ENCODE assay signal across 8 cellular contexts in genomic region chr11:75388386-75389275, GRCh38. TPM values are rescaled to one million over a fixed set of nuclear protein-coding genes. Genes with fewer than 3 reads are reported as not detected.
A peak's percentile ranks its signal among the peaks of the same experiment; 100 is the strongest.
DNase-seq lines count a peak whose midpoint lies in the region; ATAC-seq and TF ChIP-seq lines count a peak whose summit lies in the region.

No MANE protein-coding gene starts in this region.

- no peaks in the 10 kb centered on the region for H3K27me3 Mint-ChIP-seq in CD8-positive, alpha-beta T cell (ENCODE audit: low read depth)
- H3K27me3 Mint-ChIP-seq in central memory CD8-positive, alpha-beta T cell: peaks cover 10% of the 10 kb centered on the region

- DNase-seq in CD8-positive, alpha-beta T cell: peak; percentile 39 to 79 (median 64)
- DNase-seq in HEK293T (ENCODE audit: extremely low spot score): peak; percentile 80
- peak; percentile 69 for DNase-seq in NCI-H226
- peak; percentile 14 to 40 (median 32) for DNase-seq in activated CD4-positive, CD25-positive, alpha-beta regulatory T cell (lab: John Stamatoyannopoulos, UW)
- DNase-seq in central memory CD8-positive, alpha-beta T cell (ENCODE audit: low spot score in 2 of 2): peak; percentile 47 to 62
- peak; percentile 64 for DNase-seq in left lobe of liver (ENCODE audit: low spot score)
- DNase-seq in stimulated activated CD4-positive, alpha-beta T cell treated with anti-CD3 and anti-CD28 coated beads, Interleukin-4, amount 100 ng/mL, for 24 hours: peak; percentile 76

- intact Hi-C loops in CD8-positive, alpha-beta T cell (cut with DNase I, micrococcal nuclease): loop anchor here (1.0 to 5.0 kb wide), 6 partner anchors 11 to 479 kb away; partner anchors contain the start of genes KLHL35 (in 1 of the 2) and RPS3 (in 1 of the 2)

- POLR2A ChIA-PET in CD8-positive, alpha-beta T cell (lab: Charles Lee): interaction anchor here (0.8 to 2.5 kb wide), 5 partner anchors 11 to 140 kb away, joined by 3 to 10 read pairs (median 5); no protein-coding TSS in a partner anchor
- POLR2A ChIA-PET in HEK293T (lab: Yijun Ruan, JAX): interaction anchor here (1.3 kb wide), 1 partner anchor 10 kb away, joined by 3 read pairs; no protein-coding TSS in a partner anchor

- H3K36me3 Mint-ChIP-seq in CD8-positive, alpha-beta T cell: no peaks in the 10 kb centered on the region
- no peaks in the 10 kb centered on the region for H3K36me3 Mint-ChIP-seq in central memory CD8-positive, alpha-beta T cell (ENCODE audit: insufficient read depth)

- H3K36me3 ChIP-seq in CD8-positive, alpha-beta T cell (ENCODE audit: insufficient read depth, low read length): no peaks in the 10 kb centered on the region

- no peak overlapping the region for H3K4me3 ChIP-seq in CD8-positive, alpha-beta T cell (ENCODE audit: low read depth, low read length)

- CTCF ChIA-PET in CD8-positive, alpha-beta T cell (lab: Charles Lee): interaction anchor here (0.6 to 15.2 kb wide), 40 partner anchors 8 to 248 kb away, joined by 3 to 650 read pairs (median 4); partner anchors contain the start of gene RPS3
- CTCF ChIA-PET in HEK293T (lab: Yijun Ruan, JAX): interaction anchor here (0.8 to 1.7 kb wide), 14 partner anchors 10 to 146 kb away, joined by 3 to 5 read pairs (median 3); partner anchors contain the start of gene RPS3

- peaks cover 15% of the 10 kb centered on the region for H3K4me1 ChIP-seq in CD8-positive, alpha-beta T cell (ENCODE audit: insufficient read depth, low read length)

- H3K27ac ChIP-seq in CD8-positive, alpha-beta T cell (ENCODE audit: low read depth, low read length): no peak overlapping the region

- peak; percentile 81 for TF ChIP-seq CTCF in CD8-positive, alpha-beta T cell (IDR thresholded peaks at IDR 0.05)

- no peaks in the 10 kb centered on the region for H3K27me3 ChIP-seq in CD8-positive, alpha-beta T cell (ENCODE audit: insufficient read depth, low read length)

- H3K4me1 Mint-ChIP-seq in CD8-positive, alpha-beta T cell (ENCODE audit: low read depth): peaks cover 11% of the 10 kb centered on the region
- H3K4me1 Mint-ChIP-seq in central memory CD8-positive, alpha-beta T cell: peaks cover 6% of the 10 kb centered on the region

- H3K4me3 Mint-ChIP-seq in CD8-positive, alpha-beta T cell: no peak overlapping the region
- no peak overlapping the region for H3K4me3 Mint-ChIP-seq in central memory CD8-positive, alpha-beta T cell

- no peak overlapping the region for H3K27ac Mint-ChIP-seq in CD8-positive, alpha-beta T cell
- H3K27ac Mint-ChIP-seq in central memory CD8-positive, alpha-beta T cell (ENCODE audit: low read depth): no peak overlapping the region

- peak; percentile 93 for ATAC-seq in CD8-positive, alpha-beta T cell
- peak; percentile 63 for ATAC-seq in central memory CD8-positive, alpha-beta T cell (replicated peaks; ENCODE audit: extremely low read depth, poor library complexity, severe bottlenecking)
- peak; percentile 86 for ATAC-seq in left lobe of liver
- no peak for ATAC-seq in GM21423 (IDR thresholded peaks at IDR 0.05; ENCODE audit: unreplicated experiment)

- H3K9me3 ChIP-seq in CD8-positive, alpha-beta T cell (ENCODE audit: low read length): no peaks in the 10 kb centered on the region

- no peaks in the 10 kb centered on the region for H3K9me3 Mint-ChIP-seq in CD8-positive, alpha-beta T cell
- H3K9me3 Mint-ChIP-seq in central memory CD8-positive, alpha-beta T cell: no peaks in the 10 kb centered on the region

TF ChIP-seq in HEK293T, 16 proteins besides CTCF, POLR2A, EP300 and RAD21:
- TF ChIP-seq FOXA1 (IDR thresholded peaks at IDR 0.05) (no peak), ELF4 (IDR thresholded peaks at IDR 0.05) (no peak), FOXK2 (IDR thresholded peaks at IDR 0.05) (no peak), CTBP1 (IDR thresholded peaks at IDR 0.05; ENCODE audit: borderline replicate concordance) (no peak)

RNA-seq across cellular contexts. Expression of gene RPS3, which starts 10.7 kb away (rescaled TPM):
- 1,000 to 10,000 TPM; 4,683 to 5,039 TPM for total RNA-seq in CD8-positive, alpha-beta T cell
- 474 TPM for total RNA-seq in left lobe of liver

RNA-seq across cellular contexts. Expression of gene ARRB1, which starts 37.2 kb away (rescaled TPM):
- 10 to 100 TPM; 25.1 to 26.5 TPM for total RNA-seq in CD8-positive, alpha-beta T cell
- total RNA-seq in left lobe of liver: 9.3 TPM

RNA-seq across cellular contexts. Expression of gene KLHL35, which starts 44.4 kb away (rescaled TPM):
- total RNA-seq in CD8-positive, alpha-beta T cell: under 1 TPM; 0.50 to 0.84 TPM
- not detected for total RNA-seq in left lobe of liver
